Comparison of ENCODE assay signal across 23 cellular contexts in the genomic region with DNA sequence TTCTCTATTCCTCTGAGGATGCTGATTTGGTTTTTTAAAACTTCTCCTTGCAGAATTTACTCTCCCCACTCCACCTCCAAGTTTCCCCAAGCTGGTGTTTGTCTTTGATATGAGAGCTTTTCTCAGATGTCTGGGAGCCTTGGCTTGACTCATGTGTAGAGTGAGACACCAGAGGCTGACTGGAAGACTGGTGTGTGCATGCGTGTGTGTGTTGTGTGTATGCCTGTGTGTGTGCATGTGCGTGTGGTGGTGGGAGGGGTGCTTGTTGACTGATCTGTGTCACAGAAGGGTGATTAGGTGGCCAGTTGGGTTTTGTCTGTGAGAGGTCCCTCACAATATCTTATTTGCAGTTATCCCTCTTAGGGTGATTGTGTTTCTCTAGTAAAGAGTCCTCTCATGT. TPM values are rescaled to one million over a fixed set of nuclear protein-coding genes. Genes with fewer than 3 reads are reported as not detected.
DNase-seq lines count a peak whose midpoint lies in the region; ATAC-seq, FAIRE-seq and TF ChIP-seq lines count a peak whose summit lies in the region.
"Had no signal": no experiment of that assay in that cellular context is flagged by ENCODE, and none has a peak within 500 bp of the region (broad histone marks: within the 10 kb centered on the region; RNA-seq: fewer than 3 reads in every experiment).

No MANE protein-coding gene starts in this region.

- whole genome bisulfite sequencing in sigmoid colon, 2 donors = 95% methylated on average over 2 of the region's 2 CpGs

- no peak for TF ChIP-seq EP300 in sigmoid colon (IDR thresholded peaks at IDR 0.05)

- H3K4me1 ChIP-seq in BLaER1 (peaks cover 39% of the 10 kb centered on the region), sigmoid colon (no peaks in the 10 kb centered on the region)

- TF ChIP-seq CTCF in fibroblast of mammary gland (conservative IDR thresholded peaks at IDR 0.05; ENCODE audit: control insufficient read depth, insufficient read depth, low read depth, low read length) (no peak), sigmoid colon (IDR thresholded peaks at IDR 0.05) (no peak)

- no peaks in the 10 kb centered on the region for H4K20me1 ChIP-seq in BLaER1

- no peaks in the 10 kb centered on the region for H3K27me3 ChIP-seq in BLaER1
- H3K27me3 ChIP-seq in sigmoid colon = no peaks in the 10 kb centered on the region
- H3K27me3 ChIP-seq: MG63 had no signal

- H3K9me3 ChIP-seq in BLaER1 = peaks cover 18% of the 10 kb centered on the region
- peaks cover 0 to 12% (median 4%) of the 10 kb centered on the region in 4 donors for H3K9me3 ChIP-seq in sigmoid colon

- H3K4me3 ChIP-seq in BLaER1 (no peak overlapping the region), fibroblast of mammary gland (ENCODE audit: control insufficient read depth, low read depth, low read length) (no peak overlapping the region), sigmoid colon (no peak overlapping the region)
- H3K4me3 ChIP-seq: MG63, PC-9 had no signal

- no peak for DNase-seq in HTR-8/SVneo (ENCODE audit: insufficient read length, low spot score)
- DNase-seq in fibroblast of mammary gland (ENCODE audit: low read depth) = peak; percentile 4
- DNase-seq in sigmoid colon = peak; percentile 39
- DNase-seq: CD8-positive, alpha-beta memory T cell; DMS 273 treated with DMSO at 0.1 percent for 48 hours; DMS79; EL; KG1; MG63; NCI-H1417; NCI-H1694; NCI-H2029 treated with DMSO at 0.1 percent for 48 hours; NCI-H2227 treated with DMSO at 0.1 percent for 48 hours; NCI-H526 treated with DMSO at 0.1 percent for 48 hours; PC-9; SHP77 had no signal

- 0 out of 2 replicates have a peak overlapping the region, but pooled peaks have one; percentile 24 for H3K4me2 ChIP-seq in BLaER1
- H3K4me2 ChIP-seq: PC-9 had no signal

- no peak overlapping the region for H3K9ac ChIP-seq in BLaER1

- FAIRE-seq in HTR-8/SVneo (lab: Jason Lieb, UNC) = peak; percentile 28
- FAIRE-seq: GM12892 had no signal

- ATAC-seq in HG03342 (IDR thresholded peaks at IDR 0.05; ENCODE audit: unreplicated experiment) (no peak), GM21526 (IDR thresholded peaks at IDR 0.05; ENCODE audit: low FRiP score, unreplicated experiment) (no peak), HG03175 (IDR thresholded peaks at IDR 0.05; ENCODE audit: unreplicated experiment) (no peak)
- ATAC-seq: HCT116 had no signal

- H3K27ac ChIP-seq in BLaER1 (no peak overlapping the region), sigmoid colon (no peak overlapping the region)
- H3K27ac ChIP-seq: C4-2B, PC-9 had no signal

- intact Hi-C loops in sigmoid colon (cut with DNase I) = no loop called here

- no peaks in the 10 kb centered on the region for H3K36me3 ChIP-seq in BLaER1
- H3K36me3 ChIP-seq in sigmoid colon = no peaks in the 10 kb centered on the region
- H3K36me3 ChIP-seq: MG63 had no signal

- no peak for TF ChIP-seq POLR2A in sigmoid colon (IDR thresholded peaks at IDR 0.05)

RNA-seq across cellular contexts. Expression of a gene that starts 50.5 kb away (rescaled TPM):
- total RNA-seq in sigmoid colon = 10 to 100 TPM; 27.7 to 46.0 (median 34.2) TPM
- 100 to 1,000 TPM in 2 of 3 donors, 10 to 100 TPM in 1; 67.9 to 115 (median 110) TPM for polyA plus RNA-seq in sigmoid colon
